In the genomic region with DNA sequence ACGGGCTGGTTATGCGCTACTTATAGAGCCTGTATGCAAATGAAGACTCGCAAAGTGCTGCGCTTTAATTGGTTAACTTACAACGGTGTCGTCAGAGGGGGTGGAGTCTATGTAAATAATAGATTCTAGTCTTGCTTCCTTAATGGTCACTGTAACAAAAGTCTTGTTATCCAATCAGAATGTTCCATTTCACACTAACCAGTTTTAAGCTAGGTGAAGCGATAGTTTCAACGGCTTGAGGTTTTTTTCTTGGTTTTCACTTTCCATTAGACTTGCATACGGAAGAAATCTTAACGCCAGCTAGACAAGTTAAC, we compare ENCODE assay signal across 8 cellular contexts.
DNase-seq lines count a peak whose midpoint lies in the region; ATAC-seq, FAIRE-seq and TF ChIP-seq lines count a peak whose summit lies in the region.
"Not testable (repeated sequence)": the region's sequence is repeated elsewhere in the genome, so short reads cannot be mapped to it uniquely, and the experiment has no call there.

No MANE protein-coding gene starts in this region.

- not testable (repeated sequence) for H3K36me3 ChIP-seq in BJ (ENCODE audit: control insufficient read depth, insufficient read depth, low read length); RWPE2 (ENCODE audit: low read depth); right lobe of liver; thoracic aorta

- not testable (repeated sequence) for H3K9me3 Mint-ChIP-seq in activated naive CD8-positive, alpha-beta T cell treated with anti-CD3 and anti-CD28 coated beads, Interleukin-2, amount 50 U/mL, for 24 hours

- not testable (repeated sequence) for H3K4me1 Mint-ChIP-seq in activated naive CD8-positive, alpha-beta T cell treated with anti-CD3 and anti-CD28 coated beads, Interleukin-2, amount 50 U/mL, for 24 hours

- H3K27ac ChIP-seq in RWPE2 (ENCODE audit: poor library complexity, severe bottlenecking); right lobe of liver: not testable (repeated sequence)
- peak overlapping the region in 6 of 59 donors; percentile 53 to 70 (median 54) for H3K27ac ChIP-seq in dorsolateral prefrontal cortex
- H3K27ac ChIP-seq in thoracic aorta, result peak overlapping the region; percentile 53 to 56

- H3K27me3 ChIP-seq in BJ (ENCODE audit: control insufficient read depth, insufficient read depth, low read length); RWPE2 (ENCODE audit: insufficient read depth, poor library complexity, severe bottlenecking); dorsolateral prefrontal cortex; right lobe of liver; thoracic aorta (replicated peaks; ENCODE audit: insufficient read depth): not testable (repeated sequence)

- not testable (repeated sequence) for H3K36me3 Mint-ChIP-seq in activated naive CD8-positive, alpha-beta T cell treated with anti-CD3 and anti-CD28 coated beads, Interleukin-2, amount 50 U/mL, for 24 hours (ENCODE audit: low read depth)

- H3K4me1 ChIP-seq in RWPE2 (ENCODE audit: insufficient read depth, poor library complexity, severe bottlenecking); right lobe of liver; thoracic aorta (ENCODE audit: control insufficient read depth in 1 of 2, low read depth in 2 of 2): not testable (repeated sequence)

- ATAC-seq in RWPE2 (ENCODE audit: low read depth) (peak; percentile 78), right lobe of liver (peak; percentile 84 to 90 (median 86)), thoracic aorta (ENCODE audit: insufficient number of reproducible peaks, low FRiP score, low read depth) (peak; percentile 97)
- ATAC-seq in activated naive CD8-positive, alpha-beta T cell treated with anti-CD3 and anti-CD28 coated beads, Interleukin-2, amount 50 U/mL, for 24 hours, result peak; percentile 52

- CTCF ChIA-PET in BJ (lab: Yijun Ruan, JAX), result not testable (repeated sequence)

- WGBS in right lobe of liver (ENCODE audit: insufficient coverage, low coverage, low lambda C conversion rate, missing lambda C conversion rate), result 19% methylated on average over 7 of the region's 10 CpGs

- H3K9me3 ChIP-seq in RWPE2 (ENCODE audit: severe bottlenecking); right lobe of liver; thoracic aorta: not testable (repeated sequence)

- H3K4me3 ChIP-seq in BJ (ENCODE audit: low read depth, low read length) (peak overlapping the region; percentile 31; the same call in 1 of the 2 replicates), RWPE2 (ENCODE audit: severe bottlenecking) (peak overlapping the region; percentile 21), dorsolateral prefrontal cortex (peak overlapping the region in 57 of 59 donors; percentile 23 to 67 (median 50)), right lobe of liver (peak overlapping the region in 2 of 3 donors; percentile 9 to 26), retinal pigment epithelial cell (ENCODE audit: low read length) (peak overlapping the region; percentile 34), thoracic aorta (peak overlapping the region; percentile 68)

- FAIRE-seq in frontal cortex (lab: Jason Lieb, UNC), result peak; percentile 96

- not testable (repeated sequence) for DNase-seq in BJ (ENCODE audit: low read depth); RWPE2 (ENCODE audit: low spot score); activated naive CD8-positive, alpha-beta T cell treated with anti-CD3 and anti-CD28 coated beads, Interleukin-2, amount 50 U/mL, for 24 hours; dorsolateral prefrontal cortex; frontal cortex (ENCODE audit: low spot score in 2 of 2); right lobe of liver; retinal pigment epithelial cell (ENCODE audit: low read depth); thoracic aorta (ENCODE audit: low spot score)

- POLR2A ChIA-PET in BJ (lab: Charles Lee), result not testable (repeated sequence)

- not testable (repeated sequence) for TF ChIP-seq CTCF in BJ (IDR thresholded peaks at IDR 0.05; ENCODE audit: insufficient read depth, low read depth, low read length); RWPE2 (IDR thresholded peaks at IDR 0.05; ENCODE audit: poor library complexity, severe bottlenecking); dorsolateral prefrontal cortex (IDR thresholded peaks at IDR 0.05 in 54 of 56, conservative IDR thresholded peaks at IDR 0.05 in 2 of 56; ENCODE audit: low read depth in 1 of 56, partially characterized antibody in 56 of 56); right lobe of liver (IDR thresholded peaks at IDR 0.05); retinal pigment epithelial cell (conservative IDR thresholded peaks at IDR 0.05; ENCODE audit: low read depth, low read length); thoracic aorta (IDR thresholded peaks at IDR 0.05)

- intact Hi-C loops in dorsolateral prefrontal cortex (cut with DNase I); right lobe of liver (cut with DNase I): not testable (repeated sequence)

- not testable (repeated sequence) for TF ChIP-seq POLR2A in right lobe of liver (IDR thresholded peaks at IDR 0.05)

- not testable (repeated sequence) for H3K27ac Mint-ChIP-seq in activated naive CD8-positive, alpha-beta T cell treated with anti-CD3 and anti-CD28 coated beads, Interleukin-2, amount 50 U/mL, for 24 hours

- not testable (repeated sequence) for H3K4me3 Mint-ChIP-seq in activated naive CD8-positive, alpha-beta T cell treated with anti-CD3 and anti-CD28 coated beads, Interleukin-2, amount 50 U/mL, for 24 hours

- H3K27me3 Mint-ChIP-seq in activated naive CD8-positive, alpha-beta T cell treated with anti-CD3 and anti-CD28 coated beads, Interleukin-2, amount 50 U/mL, for 24 hours, result not testable (repeated sequence)

Comparison
In these comparisons a context has a peak if more than half of its experiments do, and no peak if none do; other contexts are left out.
1. H3K4me3 ChIP-seq: peak in every context shown above with its lines; median percentile 68 in thoracic aorta; 50 in dorsolateral prefrontal cortex; 34 in retinal pigment epithelial cell; 31 in BJ; 21 in RWPE2; 18 in right lobe of liver.